In the genomic region with DNA sequence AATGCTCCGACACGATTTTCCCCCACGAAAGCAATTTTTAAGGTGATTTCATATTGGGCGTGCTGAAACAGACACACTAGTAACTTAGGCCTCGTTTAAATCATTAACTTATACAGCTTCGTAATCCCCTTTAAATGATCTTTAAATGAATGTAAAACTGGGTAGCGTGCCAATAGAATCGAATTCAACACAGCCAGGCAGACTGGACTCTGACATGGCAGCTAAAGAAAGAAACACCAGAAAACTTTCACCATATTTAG, we compare ENCODE assay signal across 8 cellular contexts. TPM values are rescaled to one million over a fixed set of nuclear protein-coding genes. Genes with fewer than 3 reads are reported as not detected.
DNase-seq lines count a peak whose midpoint lies in the region; ATAC-seq and TF ChIP-seq lines count a peak whose summit lies in the region.

No MANE protein-coding gene starts in this region.

- H3K4me3 Mint-ChIP-seq in activated T-cell treated with anti-CD3 and anti-CD28 coated beads, Interleukin-2, amount 50 U/mL, for 72 hours: peak overlapping the region; percentile 99
- peak overlapping the region; percentile 91 for H3K4me3 Mint-ChIP-seq in type B pancreatic cell

- intact Hi-C loops in body of pancreas (cut with DNase I): no loop called here

- no peak overlapping the region for H2BK15ac ChIP-seq in mesenchymal stem cell (ENCODE audit: low read depth, poor library complexity, severe bottlenecking)

- H2AFZ ChIP-seq in mesenchymal stem cell (ENCODE audit: low read depth, low read length): no peak overlapping the region

- no peak overlapping the region for H2AK5ac ChIP-seq in mesenchymal stem cell (ENCODE audit: low read length, severe bottlenecking)

- no peak overlapping the region for H3K23ac ChIP-seq in mesenchymal stem cell (ENCODE audit: low read length in 2 of 2)

- H3K4me3 ChIP-seq in body of pancreas (peak overlapping the region in 1 of 2 donors; percentile 33), mesenchymal stem cell (ENCODE audit: insufficient read depth in 1 of 2, low read depth in 1 of 2, low read length in 2 of 2) (peak overlapping the region in 1 of 2 experiments; percentile 80)

- H2BK5ac ChIP-seq in mesenchymal stem cell (ENCODE audit: low read depth, low read length, poor library complexity, severe bottlenecking): no peak overlapping the region

- no peak for DNase-seq in activated T-cell treated with anti-CD3 and anti-CD28 coated beads, Interleukin-2, amount 50 U/mL, for 72 hours
- DNase-seq in activated T-cell treated with anti-CD3 and anti-CD28 coated beads, Interleukin-2, amount 50 U/mL, for 1 hour: no peak
- no peak for DNase-seq in body of pancreas
- no peak for DNase-seq in mesenchymal stem cell
- DNase-seq in type B pancreatic cell (ENCODE audit: extremely low spot score, unreplicated experiment): no peak
- DNase-seq in stimulated activated CD4-positive, alpha-beta T cell treated with anti-CD3 and anti-CD28 coated beads, Interleukin-4, amount 100 ng/mL, for 24 hours: no peak
- no peak for DNase-seq in NCI-H2107 (lab: John Stamatoyannopoulos, UW)
- no peak for DNase-seq in GOT3 (lab: John Stamatoyannopoulos, UW)

- H3K79me1 ChIP-seq in mesenchymal stem cell (replicated peaks; ENCODE audit: low read length, poor library complexity, severe bottlenecking): peaks cover 3% of the 10 kb centered on the region

- H3K9ac ChIP-seq in mesenchymal stem cell (ENCODE audit: low read length): peak overlapping the region; percentile 97

- H3K4me1 ChIP-seq in body of pancreas (peaks cover 47% of the 10 kb centered on the region), mesenchymal stem cell (ENCODE audit: control insufficient read depth, insufficient read depth, low read depth, low read length) (peaks cover 23% of the 10 kb centered on the region)

- H4K8ac ChIP-seq in mesenchymal stem cell (ENCODE audit: low read length): peak overlapping the region; percentile 74

- H3K27me3 ChIP-seq in body of pancreas (no peaks in the 10 kb centered on the region), mesenchymal stem cell (ENCODE audit: control insufficient read depth in 1 of 2, insufficient read depth in 1 of 2, low read length in 2 of 2) (peaks cover 0 to 5% of the 10 kb centered on the region in 2 experiments)

- H3K4ac ChIP-seq in mesenchymal stem cell (ENCODE audit: low read depth in 1 of 2, low read length in 2 of 2): peak overlapping the region; percentile 36 to 95

- H3K27ac Mint-ChIP-seq in activated T-cell treated with anti-CD3 and anti-CD28 coated beads, Interleukin-2, amount 50 U/mL, for 72 hours: peak overlapping the region; percentile 92
- H3K27ac Mint-ChIP-seq in type B pancreatic cell: peak overlapping the region; percentile 98

- H3K18ac ChIP-seq in mesenchymal stem cell (ENCODE audit: low read depth in 1 of 2, low read length in 2 of 2): peak overlapping the region; percentile 97 to 99

- WGBS in body of pancreas, 2 donors: 12 to 14% methylated on average over 8 of the region's 8 CpGs
- WGBS in mesenchymal stem cell: 24% methylated on average over 5 of the region's 8 CpGs

- no peak for TF ChIP-seq CTCF in body of pancreas (IDR thresholded peaks at IDR 0.05)
- TF ChIP-seq CTCF in type B pancreatic cell (conservative IDR thresholded peaks at IDR 0.05): no peak

- H3K14ac ChIP-seq in mesenchymal stem cell (ENCODE audit: low read length in 2 of 2): no peak overlapping the region

- no peak for TF ChIP-seq POLR2A in body of pancreas (IDR thresholded peaks at IDR 0.05)

- peak overlapping the region; percentile 92 for H2BK120ac ChIP-seq in mesenchymal stem cell (ENCODE audit: low read depth, low read length)

- no peak for ATAC-seq in activated T-cell treated with anti-CD3 and anti-CD28 coated beads, Interleukin-2, amount 50 U/mL, for 72 hours (replicated peaks in 1 of 2)
- no peak for ATAC-seq in body of pancreas

- H2BK12ac ChIP-seq in mesenchymal stem cell (ENCODE audit: low read length in 2 of 2): peak overlapping the region in 1 of 2 experiments; percentile 62

- H3K27ac ChIP-seq in body of pancreas (peak overlapping the region; percentile 96 to 100 (median 99)), mesenchymal stem cell (ENCODE audit: low read length, poor library complexity, severe bottlenecking) (peak overlapping the region; percentile 94)

- H3K36me3 Mint-ChIP-seq in activated T-cell treated with anti-CD3 and anti-CD28 coated beads, Interleukin-2, amount 50 U/mL, for 72 hours (ENCODE audit: insufficient read depth in 2 of 2): peaks cover 25 to 28% of the 10 kb centered on the region in 2 donors
- H3K36me3 Mint-ChIP-seq in type B pancreatic cell: peaks cover 24% of the 10 kb centered on the region

- peak overlapping the region; percentile 84 for H3K4me2 ChIP-seq in mesenchymal stem cell (ENCODE audit: low read length, poor library complexity, severe bottlenecking)

- H3K27me3 Mint-ChIP-seq in activated T-cell treated with anti-CD3 and anti-CD28 coated beads, Interleukin-2, amount 50 U/mL, for 72 hours (ENCODE audit: low read depth): peaks cover 28% of the 10 kb centered on the region
- peaks cover 2% of the 10 kb centered on the region for H3K27me3 Mint-ChIP-seq in type B pancreatic cell

- peaks cover 51% of the 10 kb centered on the region for H3K4me1 Mint-ChIP-seq in activated T-cell treated with anti-CD3 and anti-CD28 coated beads, Interleukin-2, amount 50 U/mL, for 72 hours (ENCODE audit: low read depth)
- peaks cover 30% of the 10 kb centered on the region for H3K4me1 Mint-ChIP-seq in type B pancreatic cell (ENCODE audit: unreplicated experiment)

- H3K36me3 ChIP-seq in body of pancreas (replicated peaks in 1 of 2; ENCODE audit: insufficient read depth in 1 of 2, low read depth in 2 of 2): no peaks in the 10 kb centered on the region
- peaks cover 0 to 11% of the 10 kb centered on the region in 2 experiments for H3K36me3 ChIP-seq in mesenchymal stem cell (ENCODE audit: control insufficient read depth in 1 of 2, insufficient read depth in 2 of 2, low read depth in 1 of 2, low read length in 2 of 2)

- H3K9me3 ChIP-seq in body of pancreas (peaks cover 0 to 4% (median 0%) of the 10 kb centered on the region in 3 donors), mesenchymal stem cell (ENCODE audit: control insufficient read depth, low read length) (peaks cover 4% of the 10 kb centered on the region)

- H3K9me3 Mint-ChIP-seq in activated T-cell treated with anti-CD3 and anti-CD28 coated beads, Interleukin-2, amount 50 U/mL, for 72 hours: peaks cover 2% of the 10 kb centered on the region in 2 donors
- peaks cover 2% of the 10 kb centered on the region for H3K9me3 Mint-ChIP-seq in type B pancreatic cell

- H4K91ac ChIP-seq in mesenchymal stem cell (ENCODE audit: low read length): peak overlapping the region; percentile 97

RNA-seq across cellular contexts. Expression of a gene that starts 2.4 kb away (rescaled TPM):
- total RNA-seq in activated T-cell treated with anti-CD3 and anti-CD28 coated beads, Interleukin-2, amount 50 U/mL, for 72 hours: 100 to 1,000 TPM; 223 to 250 TPM
- total RNA-seq in body of pancreas (100 to 1,000 TPM in 1 of 2 donors, 10 to 100 TPM in 1; 50.3 to 157 TPM), type B pancreatic cell (ENCODE audit: low replicate concordance) (194 and 310 TPM in 2 replicates)
- 53.9 TPM for polyA plus RNA-seq in mesenchymal stem cell (2013, experiment 1 of 2)
- polyA plus RNA-seq in mesenchymal stem cell (2013, experiment 2 of 2): 55.7 TPM
